ENCODE assay signal across 11 cellular contexts in the genomic region with DNA sequence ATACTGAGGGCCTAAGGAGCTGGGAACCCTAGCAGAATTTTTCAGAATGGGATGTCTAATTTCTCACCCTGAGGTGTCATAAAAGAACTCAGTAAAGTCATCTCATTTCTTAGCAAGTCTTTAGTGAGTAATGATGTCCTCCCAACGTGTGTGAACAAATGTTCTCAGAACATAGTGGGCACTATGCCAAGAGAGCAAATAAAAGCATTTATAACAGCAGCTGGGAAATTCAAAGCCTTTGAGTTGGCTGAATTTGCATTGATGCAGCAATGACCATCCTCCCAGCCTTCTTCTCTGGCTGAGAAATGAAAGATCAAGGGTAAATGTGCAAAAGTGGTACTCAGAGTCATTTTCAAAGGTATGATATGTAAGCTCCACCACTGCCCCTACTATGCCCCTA.
DNase-seq lines count a peak whose midpoint lies in the region; ATAC-seq and TF ChIP-seq lines count a peak whose summit lies in the region.
"Had no signal": no experiment of that assay in that cellular context is flagged by ENCODE, and none has a peak within 500 bp of the region (broad histone marks: within the 10 kb centered on the region; RNA-seq: fewer than 3 reads in every experiment).

No MANE protein-coding gene starts in this region.

- H3K4me1 Mint-ChIP-seq in activated CD8-positive, alpha-beta T cell treated with anti-CD3 and anti-CD28 coated beads for 36 hours (ENCODE audit: low read depth), result peaks cover 47% of the 10 kb centered on the region
- peaks cover 17% of the 10 kb centered on the region for H3K4me1 Mint-ChIP-seq in activated CD8-positive, alpha-beta T cell treated with anti-CD3 and anti-CD28 coated beads, Interleukin-2, amount 10 ng/mL, durations not matched to agents 7 days and 5 days (ENCODE audit: low read depth)

- H3K9me3 Mint-ChIP-seq in activated CD8-positive, alpha-beta T cell treated with anti-CD3 and anti-CD28 coated beads for 36 hours, result peaks cover 25% of the 10 kb centered on the region
- H3K9me3 Mint-ChIP-seq in activated CD8-positive, alpha-beta T cell treated with anti-CD3 and anti-CD28 coated beads, Interleukin-2, amount 10 ng/mL, durations not matched to agents 7 days and 5 days (ENCODE audit: insufficient read depth), result peaks cover 25% of the 10 kb centered on the region

- no peaks in the 10 kb centered on the region for H3K36me3 ChIP-seq in body of pancreas (replicated peaks in 1 of 2; ENCODE audit: insufficient read depth in 1 of 2, low read depth in 2 of 2)
- H3K36me3 ChIP-seq: sigmoid colon had no signal

- H3K9me3 ChIP-seq in body of pancreas, result no peaks in the 10 kb centered on the region
- H3K9me3 ChIP-seq: sigmoid colon had no signal

- 0 to 5% methylated on average over 1 of the region's 1 CpG for WGBS in body of pancreas, 2 donors

- H3K36me3 Mint-ChIP-seq in activated CD8-positive, alpha-beta T cell treated with anti-CD3 and anti-CD28 coated beads for 36 hours (ENCODE audit: low read depth), result peaks cover 15% of the 10 kb centered on the region
- peaks cover 27% of the 10 kb centered on the region for H3K36me3 Mint-ChIP-seq in activated CD8-positive, alpha-beta T cell treated with anti-CD3 and anti-CD28 coated beads, Interleukin-2, amount 10 ng/mL, durations not matched to agents 7 days and 5 days (ENCODE audit: low read depth)

- TF ChIP-seq POLR2A in body of pancreas (IDR thresholded peaks at IDR 0.05) (no peak), GM18505 (IDR thresholded peaks at IDR 0.05; ENCODE audit: borderline replicate concordance, extremely low read depth, insufficient read depth, insufficient read length) (no peak)

- no peak for TF ChIP-seq CTCF in activated CD8-positive, alpha-beta T cell treated with anti-CD3 and anti-CD28 coated beads for 36 hours (IDR thresholded peaks at IDR 0.05)
- TF ChIP-seq CTCF in body of pancreas (IDR thresholded peaks at IDR 0.05), result no peak

- H3K27me3 ChIP-seq in body of pancreas, result no peaks in the 10 kb centered on the region
- H3K27me3 ChIP-seq: sigmoid colon had no signal

- POLR2A ChIA-PET in activated CD8-positive, alpha-beta T cell treated with anti-CD3 and anti-CD28 coated beads for 36 hours (lab: Charles Lee), result interaction anchor here (1.4 kb wide), 1 partner anchor 60 kb away, joined by 6 read pairs; no protein-coding TSS in a partner anchor
- POLR2A ChIA-PET in activated CD8-positive, alpha-beta T cell treated with anti-CD3 and anti-CD28 coated beads, Interleukin-2, amount 10 ng/mL, durations not matched to agents 7 days and 5 days (lab: Charles Lee), result no interaction called here

- intact Hi-C loops in activated CD8-positive, alpha-beta T cell treated with anti-CD3 and anti-CD28 coated beads for 36 hours (cut with micrococcal nuclease), result no loop called here
- intact Hi-C loops in body of pancreas (cut with DNase I), result no loop called here

- H3K27ac ChIP-seq in body of pancreas, result no peak overlapping the region

- H3K27me3 Mint-ChIP-seq in activated CD8-positive, alpha-beta T cell treated with anti-CD3 and anti-CD28 coated beads for 36 hours, result no peaks in the 10 kb centered on the region
- H3K27me3 Mint-ChIP-seq in activated CD8-positive, alpha-beta T cell treated with anti-CD3 and anti-CD28 coated beads, Interleukin-2, amount 10 ng/mL, durations not matched to agents 7 days and 5 days (ENCODE audit: low read depth), result no peaks in the 10 kb centered on the region

- no peak overlapping the region for H3K4me3 ChIP-seq in body of pancreas
- H3K4me3 ChIP-seq: lung, sigmoid colon had no signal

- no peak overlapping the region for H3K4me3 Mint-ChIP-seq in activated CD8-positive, alpha-beta T cell treated with anti-CD3 and anti-CD28 coated beads for 36 hours
- no peak overlapping the region for H3K4me3 Mint-ChIP-seq in activated CD8-positive, alpha-beta T cell treated with anti-CD3 and anti-CD28 coated beads, Interleukin-2, amount 10 ng/mL, durations not matched to agents 7 days and 5 days

- CTCF ChIA-PET in activated CD8-positive, alpha-beta T cell treated with anti-CD3 and anti-CD28 coated beads for 36 hours (lab: Charles Lee), result interaction anchor here (0.6 kb wide), 1 partner anchor 86 kb away, joined by 3 read pairs; no protein-coding TSS in a partner anchor
- CTCF ChIA-PET in activated CD8-positive, alpha-beta T cell treated with anti-CD3 and anti-CD28 coated beads, Interleukin-2, amount 10 ng/mL, durations not matched to agents 7 days and 5 days (lab: Charles Lee), result no interaction called here

- peak; percentile 73 for ATAC-seq in activated CD8-positive, alpha-beta T cell treated with anti-CD3 and anti-CD28 coated beads for 36 hours
- no peak for ATAC-seq in activated CD8-positive, alpha-beta T cell treated with anti-CD3 and anti-CD28 coated beads, Interleukin-2, amount 10 ng/mL, durations not matched to agents 7 days and 5 days
- ATAC-seq in body of pancreas (peak; percentile 59), GM18505 (IDR thresholded peaks at IDR 0.05; ENCODE audit: unreplicated experiment) (no peak)

- DNase-seq in activated CD8-positive, alpha-beta T cell treated with anti-CD3 and anti-CD28 coated beads for 36 hours, result peak; percentile 30
- DNase-seq in activated CD8-positive, alpha-beta T cell treated with anti-CD3 and anti-CD28 coated beads, Interleukin-2, amount 10 ng/mL, durations not matched to agents 7 days and 5 days, result no peak
- peak; percentile 19 for DNase-seq in NCI-H2171 (lab: John Stamatoyannopoulos, UW)
- peak in 2 of 4 donors; percentile 26 to 47 for DNase-seq in body of pancreas
- peak; percentile 29 for DNase-seq in pons (ENCODE audit: low spot score)
- no peak for DNase-seq in D341Med (ENCODE audit: low spot score)
- no peak for DNase-seq in SKM-1 (lab: John Stamatoyannopoulos, UW; ENCODE audit: unreplicated experiment)
- DNase-seq: activated CD4-positive, CD25-positive, alpha-beta regulatory T cell treated with anti-CD3 and anti-CD28 coated beads, Interleukin-2, amount 50 U/mL, for 72 hours; sigmoid colon had no signal

- H3K4me1 ChIP-seq in body of pancreas, result peaks cover 9% of the 10 kb centered on the region

- peak overlapping the region; percentile 41 for H3K27ac Mint-ChIP-seq in activated CD8-positive, alpha-beta T cell treated with anti-CD3 and anti-CD28 coated beads for 36 hours
- H3K27ac Mint-ChIP-seq in activated CD8-positive, alpha-beta T cell treated with anti-CD3 and anti-CD28 coated beads, Interleukin-2, amount 10 ng/mL, durations not matched to agents 7 days and 5 days, result no peak overlapping the region

Comparison
In these comparisons a context has a peak if more than half of its experiments do, and no peak if none do; other contexts are left out.
1. ATAC-seq: peak in activated CD8-positive, alpha-beta T cell treated with anti-CD3 and anti-CD28 coated beads for 36 hours (single experiment) and body of pancreas (single experiment); none in activated CD8-positive, alpha-beta T cell treated with anti-CD3 and anti-CD28 coated beads, Interleukin-2, amount 10 ng/mL, durations not matched to agents 7 days and 5 days (single experiment) and GM18505 (single experiment).
2. DNase-seq: peak in activated CD8-positive, alpha-beta T cell treated with anti-CD3 and anti-CD28 coated beads for 36 hours (single experiment), NCI-H2171 (single experiment) and pons (single experiment); none in activated CD8-positive, alpha-beta T cell treated with anti-CD3 and anti-CD28 coated beads, Interleukin-2, amount 10 ng/mL, durations not matched to agents 7 days and 5 days (single experiment), D341Med (single experiment) and SKM-1 (single experiment).